In genomic region chr1:146228144-146228682, GRCh38 we compare ENCODE assay signal across 8 cellular contexts. TPM values are rescaled to one million over a fixed set of nuclear protein-coding genes. Genes with fewer than 3 reads are reported as not detected.
DNase-seq lines count a peak whose midpoint lies in the region; ATAC-seq and TF ChIP-seq lines count a peak whose summit lies in the region.
"Not testable (repeated sequence)": the region's sequence is repeated elsewhere in the genome, so short reads cannot be mapped to it uniquely, and the experiment has no call there.

No MANE protein-coding gene starts in this region.

- intact Hi-C loops in HCT116 (cut with micrococcal nuclease); heart right ventricle (cut with DNase I); naive thymus-derived CD4-positive, alpha-beta T cell (cut with micrococcal nuclease); vagina (cut with DNase I): not testable (repeated sequence)

- not testable (repeated sequence) for H3K4me1 ChIP-seq in HCT116 (ENCODE audit: control insufficient read depth in 1 of 2, insufficient read depth in 2 of 2, low read length in 2 of 2); heart right ventricle; naive thymus-derived CD4-positive, alpha-beta T cell (ENCODE audit: control insufficient read depth in 2 of 2, insufficient read depth in 2 of 2, low read length in 2 of 2); vagina

- not testable (repeated sequence) for H3K9me3 ChIP-seq in HCT116 (ENCODE audit: control insufficient read depth in 1 of 2, insufficient read depth in 1 of 2, low read depth in 1 of 2, low read length in 2 of 2); heart right ventricle; naive thymus-derived CD4-positive, alpha-beta T cell (ENCODE audit: control insufficient read depth in 2 of 3, low read length in 3 of 3); vagina

- H3K27ac ChIP-seq in HCT116 (ENCODE audit: low read depth, low read length) (peak overlapping the region; percentile 43; the same call in 1 of the 2 replicates), heart right ventricle (peak overlapping the region in 8 of 10 donors; percentile 42 to 87 (median 76)), vagina (peak overlapping the region; percentile 81)
- peak overlapping the region; percentile 70 for H3K27ac ChIP-seq in naive thymus-derived CD4-positive, alpha-beta T cell (ENCODE audit: low read depth, low read length)

- H3K9me2 ChIP-seq in HCT116 (ENCODE audit: insufficient read depth), result not testable (repeated sequence)

- TF ChIP-seq CTCF in HCT116 (IDR thresholded peaks at IDR 0.05 in 2 of 3, conservative IDR thresholded peaks at IDR 0.05 in 1 of 3; ENCODE audit: borderline replicate concordance in 1 of 3, insufficient read depth in 1 of 3, low read depth in 2 of 3, low read length in 2 of 3); heart right ventricle (IDR thresholded peaks at IDR 0.05); vagina (IDR thresholded peaks at IDR 0.05): not testable (repeated sequence)

- H3K27me3 Mint-ChIP-seq in T-helper 1 cell treated with Interleukin-12 subunit alpha and Interleukin-12 subunit beta and Interleukin-4 antibody, amounts not matched to agents 30 μg/mL and 1 μg/mL, for 36 hours (ENCODE audit: low read depth); activated T-cell treated with anti-CD3 and anti-CD28 coated beads, Interleukin-2, amount 50 U/mL, for 4 hours (ENCODE audit: low read depth); central memory CD8-positive, alpha-beta T cell; naive thymus-derived CD4-positive, alpha-beta T cell: not testable (repeated sequence)

- not testable (repeated sequence) for H4K20me1 ChIP-seq in HCT116 (ENCODE audit: insufficient read depth)

- not testable (repeated sequence) for H2AFZ ChIP-seq in HCT116 (ENCODE audit: low read depth, low read length, poor library complexity, severe bottlenecking)

- peak overlapping the region; percentile 80 for H3K4me3 Mint-ChIP-seq in T-helper 1 cell treated with Interleukin-12 subunit alpha and Interleukin-12 subunit beta and Interleukin-4 antibody, amounts not matched to agents 30 μg/mL and 1 μg/mL, for 36 hours
- peak overlapping the region; percentile 64 for H3K4me3 Mint-ChIP-seq in activated T-cell treated with anti-CD3 and anti-CD28 coated beads, Interleukin-2, amount 50 U/mL, for 4 hours
- peak overlapping the region; percentile 60 for H3K4me3 Mint-ChIP-seq in central memory CD8-positive, alpha-beta T cell
- peak overlapping the region; percentile 47 to 79 (median 72) for H3K4me3 Mint-ChIP-seq in naive thymus-derived CD4-positive, alpha-beta T cell

- RAD21 ChIA-PET in HCT116 (lab: Charles Lee; ENCODE audit: low non-redundant PET in 1 of 2, low total read pairs in 2 of 2, uncharacterized antibody in 2 of 2, unreplicated experiment in 2 of 2), result not testable (repeated sequence)

- ATAC-seq in HCT116 (peak; percentile 38; the same call in 1 of the 2 replicates), heart right ventricle (peak in 1 of 8 donors; percentile 61)
- peak; percentile 72 to 75 for ATAC-seq in activated T-cell treated with anti-CD3 and anti-CD28 coated beads, Interleukin-2, amount 50 U/mL, for 4 hours
- peak; percentile 71 for ATAC-seq in central memory CD8-positive, alpha-beta T cell (replicated peaks; ENCODE audit: extremely low read depth, poor library complexity, severe bottlenecking)
- ATAC-seq in naive thymus-derived CD4-positive, alpha-beta T cell, result peak; percentile 61

- H3K4me2 ChIP-seq in HCT116 (ENCODE audit: low read length), result peak overlapping the region; percentile 47; the same call in 1 of the 2 replicates

- H3K4me3 ChIP-seq in HCT116 (replicated peaks in 1 of 2; ENCODE audit: low read depth in 1 of 2, low read length in 2 of 2) (peak overlapping the region; percentile 43 to 54), heart right ventricle (peak overlapping the region; percentile 21 to 68 (median 58)), vagina (peak overlapping the region; percentile 42 to 56)
- H3K4me3 ChIP-seq in naive thymus-derived CD4-positive, alpha-beta T cell (ENCODE audit: low read length), result not testable (repeated sequence)

- not testable (repeated sequence) for H3K36me3 ChIP-seq in HCT116 (ENCODE audit: control insufficient read depth in 1 of 2, insufficient read depth in 2 of 2, low read length in 2 of 2); heart right ventricle; naive thymus-derived CD4-positive, alpha-beta T cell (ENCODE audit: control insufficient read depth in 2 of 3, insufficient read depth in 3 of 3, low read length in 3 of 3); vagina

- not testable (repeated sequence) for H3K79me2 ChIP-seq in HCT116 (ENCODE audit: insufficient read depth, low read length)

- not testable (repeated sequence) for DNase-seq in HCT116 (ENCODE audit: low read depth, low spot score); vagina (ENCODE audit: extremely low spot score in 2 of 2)
- peak; percentile 3 for DNase-seq in activated T-cell treated with anti-CD3 and anti-CD28 coated beads, Interleukin-2, amount 50 U/mL, for 4 hours
- peak in 1 of 2 donors; percentile 16 for DNase-seq in central memory CD8-positive, alpha-beta T cell (ENCODE audit: low spot score in 2 of 2)
- DNase-seq in heart right ventricle, result peak; percentile 2 to 11
- peak; percentile 5 to 57 (median 18) for DNase-seq in naive thymus-derived CD4-positive, alpha-beta T cell
- DNase-seq in stimulated activated CD4-positive, alpha-beta T cell treated with anti-CD3 and anti-CD28 coated beads, Interleukin-12 subunit alpha, Interleukin-12 subunit beta, amount 100 ng/mL, for 4 hours, result peak; percentile 1

- not testable (repeated sequence) for H3K27ac Mint-ChIP-seq in T-helper 1 cell treated with Interleukin-12 subunit alpha and Interleukin-12 subunit beta and Interleukin-4 antibody, amounts not matched to agents 30 μg/mL and 1 μg/mL, for 36 hours; central memory CD8-positive, alpha-beta T cell (ENCODE audit: low read depth); naive thymus-derived CD4-positive, alpha-beta T cell

- H3K36me3 Mint-ChIP-seq in T-helper 1 cell treated with Interleukin-12 subunit alpha and Interleukin-12 subunit beta and Interleukin-4 antibody, amounts not matched to agents 30 μg/mL and 1 μg/mL, for 36 hours (ENCODE audit: low read depth); activated T-cell treated with anti-CD3 and anti-CD28 coated beads, Interleukin-2, amount 50 U/mL, for 4 hours (ENCODE audit: insufficient read depth); central memory CD8-positive, alpha-beta T cell (ENCODE audit: insufficient read depth); naive thymus-derived CD4-positive, alpha-beta T cell: not testable (repeated sequence)

- not testable (repeated sequence) for H3K27me3 ChIP-seq in HCT116 (ENCODE audit: insufficient read depth, low read length); heart right ventricle; naive thymus-derived CD4-positive, alpha-beta T cell (ENCODE audit: control insufficient read depth in 2 of 2, insufficient read depth in 2 of 2, low read length in 2 of 2); vagina

- not testable (repeated sequence) for H3K9me3 Mint-ChIP-seq in T-helper 1 cell treated with Interleukin-12 subunit alpha and Interleukin-12 subunit beta and Interleukin-4 antibody, amounts not matched to agents 30 μg/mL and 1 μg/mL, for 36 hours; activated T-cell treated with anti-CD3 and anti-CD28 coated beads, Interleukin-2, amount 50 U/mL, for 4 hours; central memory CD8-positive, alpha-beta T cell; naive thymus-derived CD4-positive, alpha-beta T cell

- CTCF ChIA-PET in HCT116 (lab: Charles Lee); naive thymus-derived CD4-positive, alpha-beta T cell (lab: Charles Lee): not testable (repeated sequence)

- peak overlapping the region; percentile 63 for H3K9ac ChIP-seq in HCT116 (ENCODE audit: low read length)

- WGBS in heart right ventricle, 2 donors, result 0% methylated on average over 10 to 16 of the region's 53 CpGs

- TF ChIP-seq RAD21 in HCT116 (IDR thresholded peaks at IDR 0.05; ENCODE audit: low read depth), result not testable (repeated sequence)

- POLR2A ChIA-PET in HCT116 (lab: Charles Lee); naive thymus-derived CD4-positive, alpha-beta T cell (lab: Charles Lee): not testable (repeated sequence)

- BruUV-seq in HCT116 (replicated peaks; lab: Mats Ljungman, UMichigan), result TSS peak; percentile 89

- H3K4me1 Mint-ChIP-seq in T-helper 1 cell treated with Interleukin-12 subunit alpha and Interleukin-12 subunit beta and Interleukin-4 antibody, amounts not matched to agents 30 μg/mL and 1 μg/mL, for 36 hours (ENCODE audit: low read depth); activated T-cell treated with anti-CD3 and anti-CD28 coated beads, Interleukin-2, amount 50 U/mL, for 4 hours (ENCODE audit: low read depth); central memory CD8-positive, alpha-beta T cell; naive thymus-derived CD4-positive, alpha-beta T cell: not testable (repeated sequence)

- not testable (repeated sequence) for TF ChIP-seq POLR2A in HCT116 (IDR thresholded peaks at IDR 0.05; ENCODE audit: borderline replicate concordance, extremely low read depth, insufficient read depth, insufficient read length); vagina (IDR thresholded peaks at IDR 0.05)

RNA-seq across cellular contexts. Expression of gene NOTCH2NLA, which starts 0.6 kb away (rescaled TPM):
- total RNA-seq in HCT116 (2021; ENCODE audit: unreplicated experiment) (26.3 TPM), heart right ventricle (10 to 100 TPM in 8 of 10 donors, 1 to 10 TPM in 2; 6.6 to 18.4 (median 10.8) TPM), vagina (59.4 TPM)
- 13.0 and 17.5 TPM in 2 replicates for polyA plus RNA-seq in HCT116 (2012)
- total RNA-seq in activated T-cell treated with anti-CD3 and anti-CD28 coated beads, Interleukin-2, amount 50 U/mL, for 4 hours, result 10 to 100 TPM; 11.7 to 14.3 (median 11.9) TPM
- 10 to 100 TPM in 1 of 2 donors, 1 to 10 TPM in 1; 6.3 to 10.9 TPM for polyA plus RNA-seq in heart right ventricle
- total RNA-seq in naive thymus-derived CD4-positive, alpha-beta T cell, result 10 to 100 TPM; 44.9 to 97.5 (median 82.2) TPM
- 10 to 100 TPM; 15.7 to 18.3 TPM for polyA plus RNA-seq in naive thymus-derived CD4-positive, alpha-beta T cell
